8 cellular contexts compared by ENCODE assay signal in the genomic region with DNA sequence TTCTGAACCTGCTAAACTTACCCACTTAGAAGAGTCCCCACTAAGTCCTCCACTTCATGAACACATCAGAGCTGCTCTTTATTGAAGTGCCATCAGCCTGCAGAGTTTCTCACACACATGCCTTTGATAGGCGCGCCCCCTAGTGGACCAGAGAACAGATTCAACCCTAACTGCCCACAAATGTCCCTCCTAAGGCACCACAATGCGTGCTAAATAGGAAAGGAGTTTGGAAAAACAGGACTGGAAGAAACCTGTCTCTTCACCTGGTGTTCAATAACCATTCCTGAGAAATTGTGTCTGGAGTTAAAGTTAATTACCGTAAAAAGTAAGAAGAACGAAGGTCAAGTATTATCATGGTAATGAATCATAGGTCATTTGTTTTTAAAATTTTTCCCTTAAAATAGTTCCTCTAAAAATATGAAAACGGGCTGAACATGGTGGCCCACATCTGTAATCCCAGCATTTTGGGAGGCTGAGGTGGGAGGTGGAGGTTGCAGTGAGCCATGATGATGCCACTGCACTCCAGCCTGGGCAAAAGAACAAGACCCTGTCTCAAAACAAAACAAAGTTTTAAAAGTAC.
DNase-seq lines count a peak whose midpoint lies in the region; ATAC-seq and TF ChIP-seq lines count a peak whose summit lies in the region.

No MANE protein-coding gene starts in this region.

- TF ChIP-seq RAD21 in liver (IDR thresholded peaks at IDR 0.05): peak; percentile 94 to 96

- peaks cover 5% of the 10 kb centered on the region for H3K4me1 Mint-ChIP-seq in Calu3 (ENCODE audit: low read depth, unreplicated experiment)
- H3K4me1 Mint-ChIP-seq in HFFc6 (ENCODE audit: low read depth): no peaks in the 10 kb centered on the region
- peaks cover 9% of the 10 kb centered on the region for H3K4me1 Mint-ChIP-seq in activated CD4-positive, alpha-beta T cell treated with anti-CD3 and anti-CD28 coated beads, Interleukin-2, amount 10 ng/mL, durations not matched to agents 24 days and 14 days

- CTCF ChIA-PET in Calu3 (lab: Charles Lee): interaction anchor here (0.6 to 1.5 kb wide), 13 partner anchors 10 to 757 kb away, joined by 3 to 12 read pairs (median 4); no protein-coding TSS in a partner anchor

- TF ChIP-seq CTCF in Calu3 (IDR thresholded peaks at IDR 0.05; ENCODE audit: unreplicated experiment): peak; percentile 97
- TF ChIP-seq CTCF in HFFc6 (IDR thresholded peaks at IDR 0.05): peak; percentile 94
- peak; percentile 78 for TF ChIP-seq CTCF in colonic mucosa (IDR thresholded peaks at IDR 0.05)
- peak; percentile 79 for TF ChIP-seq CTCF in liver (IDR thresholded peaks at IDR 0.05; ENCODE audit: low read depth, low read length, missing input control)

- DNase-seq in Calu3 (peak; percentile 91), HFFc6 (peak; percentile 58), NCI-H226 (peak; percentile 31), colonic mucosa (peak; percentile 85)
- peak; percentile 92 for DNase-seq in activated CD4-positive, alpha-beta T cell treated with anti-CD3 and anti-CD28 coated beads, Interleukin-2, amount 10 ng/mL, durations not matched to agents 24 days and 14 days
- peak; percentile 52 to 66 (median 62) for DNase-seq in stimulated activated CD4-positive, alpha-beta T cell treated with anti-CD3 and anti-CD28 coated beads, TNF-alpha, amount 100 ng/mL, for 24 hours (ENCODE audit: low read depth in 3 of 3)

- no TSS peak for BruUV-seq in Calu3 (replicated peaks; lab: Mats Ljungman, UMichigan)

- intact Hi-C loops in Calu3 (cut with micrococcal nuclease; ENCODE audit: unreplicated experiment): loop anchor here (1.0 to 5.0 kb wide), 3 partner anchors 232 to 758 kb away; no protein-coding TSS in a partner anchor
- intact Hi-C loops in activated CD4-positive, alpha-beta T cell treated with anti-CD3 and anti-CD28 coated beads, Interleukin-2, amount 10 ng/mL, durations not matched to agents 24 days and 14 days (cut with micrococcal nuclease): loop anchor here (2.0 to 5.0 kb wide), 3 partner anchors 154 to 727 kb away; no protein-coding TSS in a partner anchor
- intact Hi-C loops in colonic mucosa (cut with DNase I): loop anchor here (5.0 kb wide), 1 partner anchor 727 kb away; no protein-coding TSS in a partner anchor

- H3K27ac Mint-ChIP-seq in Calu3 (ENCODE audit: unreplicated experiment): no peak overlapping the region
- no peak overlapping the region for H3K27ac Mint-ChIP-seq in HFFc6
- H3K27ac Mint-ChIP-seq in activated CD4-positive, alpha-beta T cell treated with anti-CD3 and anti-CD28 coated beads, Interleukin-2, amount 10 ng/mL, durations not matched to agents 24 days and 14 days: no peak overlapping the region

- no peaks in the 10 kb centered on the region for H3K9me3 Mint-ChIP-seq in Calu3 (ENCODE audit: low read depth, unreplicated experiment)
- H3K9me3 Mint-ChIP-seq in HFFc6: no peaks in the 10 kb centered on the region
- no peaks in the 10 kb centered on the region for H3K9me3 Mint-ChIP-seq in activated CD4-positive, alpha-beta T cell treated with anti-CD3 and anti-CD28 coated beads, Interleukin-2, amount 10 ng/mL, durations not matched to agents 24 days and 14 days

- H3K9ac ChIP-seq in colonic mucosa (ENCODE audit: low read depth in 2 of 2, low read length in 2 of 2) (no peak overlapping the region), liver (ENCODE audit: low read depth in 1 of 2, low read length in 2 of 2) (no peak overlapping the region)

- 41% methylated on average over 6 of the region's 6 CpGs for WGBS in liver

- H3K4me3 Mint-ChIP-seq in Calu3 (ENCODE audit: low read depth, unreplicated experiment) (no peak overlapping the region), HFFc6 (no peak overlapping the region)
- H3K4me3 Mint-ChIP-seq in activated CD4-positive, alpha-beta T cell treated with anti-CD3 and anti-CD28 coated beads, Interleukin-2, amount 10 ng/mL, durations not matched to agents 24 days and 14 days: no peak overlapping the region

- no peaks in the 10 kb centered on the region for H3K27me3 ChIP-seq in colonic mucosa
- H3K27me3 ChIP-seq in liver (ENCODE audit: control insufficient read depth in 4 of 4, insufficient read depth in 4 of 4, low read length in 3 of 4): no peaks in the 10 kb centered on the region

- no peak overlapping the region for H3K27ac ChIP-seq in colonic mucosa
- no peak overlapping the region for H3K27ac ChIP-seq in liver (ENCODE audit: low read depth in 1 of 2, low read length in 2 of 2)

- H3K27me3 Mint-ChIP-seq in Calu3 (ENCODE audit: unreplicated experiment) (peaks cover 20% of the 10 kb centered on the region), HFFc6 (ENCODE audit: insufficient read depth) (peaks cover 9% of the 10 kb centered on the region)
- H3K27me3 Mint-ChIP-seq in activated CD4-positive, alpha-beta T cell treated with anti-CD3 and anti-CD28 coated beads, Interleukin-2, amount 10 ng/mL, durations not matched to agents 24 days and 14 days: no peaks in the 10 kb centered on the region

- no peak for ATAC-seq in GM19463 (IDR thresholded peaks at IDR 0.05; ENCODE audit: unreplicated experiment)

- H3K36me3 Mint-ChIP-seq in Calu3 (ENCODE audit: insufficient read depth, unreplicated experiment) (no peaks in the 10 kb centered on the region), HFFc6 (ENCODE audit: low read depth) (no peaks in the 10 kb centered on the region)
- H3K36me3 Mint-ChIP-seq in activated CD4-positive, alpha-beta T cell treated with anti-CD3 and anti-CD28 coated beads, Interleukin-2, amount 10 ng/mL, durations not matched to agents 24 days and 14 days (ENCODE audit: low read depth): peaks cover 31% of the 10 kb centered on the region

- H3K9me3 ChIP-seq in colonic mucosa (no peaks in the 10 kb centered on the region), liver (ENCODE audit: control insufficient read depth in 4 of 4, low read length in 3 of 4) (no peaks in the 10 kb centered on the region)

- H3K4me1 ChIP-seq in colonic mucosa: peaks cover 3% of the 10 kb centered on the region
- H3K4me1 ChIP-seq in liver (ENCODE audit: control insufficient read depth in 4 of 4, insufficient read depth in 4 of 4, low read length in 3 of 4): peaks cover 2 to 16% (median 12%) of the 10 kb centered on the region in 4 donors

- H3K36me3 ChIP-seq in colonic mucosa (no peaks in the 10 kb centered on the region), liver (ENCODE audit: control insufficient read depth in 4 of 4, insufficient read depth in 3 of 4, low read depth in 1 of 4, low read length in 3 of 4) (peaks cover 0 to 7% (median 1%) of the 10 kb centered on the region in 4 donors)

- no peak overlapping the region for H3K4me3 ChIP-seq in colonic mucosa
- no peak overlapping the region for H3K4me3 ChIP-seq in liver (ENCODE audit: low read depth in 1 of 3, low read length in 3 of 3)

TF ChIP-seq in liver, 16 proteins besides CTCF, POLR2A, EP300 and RAD21:
- peak; percentile 2 for TF ChIP-seq HNF4G (IDR thresholded peaks at IDR 0.05)
- no peak for TF ChIP-seq FOXA1 (IDR thresholded peaks at IDR 0.05)
- peak in 1 of 2 donors; percentile 26 for TF ChIP-seq HNF4A (conservative IDR thresholded peaks at IDR 0.05)
- TF ChIP-seq RXRA (IDR thresholded peaks at IDR 0.05): peak in 1 of 2 donors; percentile 11
- no peak for TF ChIP-seq YY1 (IDR thresholded peaks at IDR 0.05)
- TF ChIP-seq, protein P1, sequence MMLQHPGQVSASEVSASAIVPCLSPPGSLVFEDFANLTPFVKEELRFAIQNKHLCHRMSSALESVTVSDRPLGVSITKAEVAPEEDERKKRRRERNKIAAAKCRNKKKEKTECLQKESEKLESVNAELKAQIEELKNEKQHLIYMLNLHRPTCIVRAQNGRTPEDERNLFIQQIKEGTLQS (IDR thresholded peaks at IDR 0.05): no peak
- TF ChIP-seq, protein P2, sequence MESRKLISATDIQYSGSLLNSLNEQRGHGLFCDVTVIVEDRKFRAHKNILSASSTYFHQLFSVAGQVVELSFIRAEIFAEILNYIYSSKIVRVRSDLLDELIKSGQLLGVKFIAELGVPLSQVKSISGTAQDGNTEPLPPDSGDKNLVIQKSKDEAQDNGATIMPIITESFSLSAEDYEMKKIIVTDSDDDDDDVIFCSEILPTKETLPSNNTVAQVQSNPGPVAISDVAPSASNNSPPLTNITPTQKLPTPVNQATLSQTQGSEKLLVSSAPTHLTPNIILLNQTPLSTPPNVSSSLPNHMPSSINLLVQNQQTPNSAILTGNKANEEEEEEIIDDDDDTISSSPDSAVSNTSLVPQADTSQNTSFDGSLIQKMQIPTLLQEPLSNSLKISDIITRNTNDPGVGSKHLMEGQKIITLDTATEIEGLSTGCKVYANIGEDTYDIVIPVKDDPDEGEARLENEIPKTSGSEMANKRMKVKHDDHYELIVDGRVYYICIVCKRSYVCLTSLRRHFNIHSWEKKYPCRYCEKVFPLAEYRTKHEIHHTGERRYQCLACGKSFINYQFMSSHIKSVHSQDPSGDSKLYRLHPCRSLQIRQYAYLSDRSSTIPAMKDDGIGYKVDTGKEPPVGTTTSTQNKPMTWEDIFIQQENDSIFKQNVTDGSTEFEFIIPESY (IDR thresholded peaks at IDR 0.05): no peak
- TF ChIP-seq EGR1 (IDR thresholded peaks at IDR 0.05; ENCODE audit: low read depth in 2 of 2): no peak
TF ChIP-seq in liver: peak in this region for 3.

Comparison
In these comparisons a context has a peak if more than half of its experiments do, and no peak if none do; other contexts are left out.
1. DNase-seq: peak in every context shown above with its lines; median percentile 92 in activated CD4-positive, alpha-beta T cell treated with anti-CD3 and anti-CD28 coated beads, Interleukin-2, amount 10 ng/mL, durations not matched to agents 24 days and 14 days; 91 in Calu3; 85 in colonic mucosa; 62 in stimulated activated CD4-positive, alpha-beta T cell treated with anti-CD3 and anti-CD28 coated beads, TNF-alpha, amount 100 ng/mL, for 24 hours; 58 in HFFc6; 31 in NCI-H226.